In the genomic region with DNA sequence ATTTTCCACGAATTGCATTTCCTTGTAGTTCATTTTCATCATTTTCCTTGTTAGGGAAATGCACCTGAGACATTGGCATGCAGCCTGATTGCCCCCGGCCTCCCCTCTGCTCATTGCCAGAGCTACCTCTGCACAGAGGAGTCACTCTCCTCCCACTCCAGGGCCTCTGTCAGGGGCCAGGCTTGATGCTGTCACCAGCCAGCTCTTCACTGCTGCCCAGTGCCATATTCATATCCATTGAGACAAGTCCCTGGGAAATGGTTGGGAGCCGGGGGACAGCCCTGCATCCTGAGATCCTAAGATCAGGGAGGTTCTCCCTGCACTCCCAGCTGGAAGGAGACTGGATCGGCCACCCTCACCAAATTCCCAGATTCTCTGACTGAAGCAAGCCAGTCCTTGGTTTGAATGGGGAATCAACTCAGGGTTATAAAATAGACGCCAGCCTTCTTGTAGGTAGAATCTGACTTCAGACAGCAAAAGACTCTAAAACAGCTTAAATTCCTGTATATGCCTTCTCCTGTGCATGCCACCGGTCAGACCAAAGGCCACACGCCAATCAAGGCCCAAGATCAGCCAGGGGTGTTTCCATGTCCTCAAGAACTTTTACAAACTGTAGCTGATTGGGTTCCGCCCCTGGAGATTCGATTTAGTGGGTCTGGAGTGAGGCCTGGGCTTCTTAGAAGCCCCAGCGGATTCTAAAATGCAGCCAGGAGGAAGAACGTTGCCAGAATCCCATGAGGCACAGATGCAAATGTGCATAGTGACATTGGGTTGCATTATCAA, we compare ENCODE assay signal across 24 cellular contexts.
"Had no signal": no experiment of that assay in that cellular context is flagged by ENCODE, and none has a peak within 500 bp of the region (broad histone marks: within the 10 kb centered on the region; RNA-seq: fewer than 3 reads in every experiment).

No MANE protein-coding gene starts in this region.

- H3K27ac ChIP-seq: SK-N-MC, VCaP had no signal

- H3K27ac Mint-ChIP-seq: activated CD4-positive, alpha-beta memory T cell treated with anti-CD3 and anti-CD28 coated beads for 36 hours; activated CD4-positive, alpha-beta T cell treated with anti-CD3 and anti-CD28 coated beads, Interleukin-2, amount 10 ng/mL, durations not matched to agents 7 days and 5 days; activated naive CD4-positive, alpha-beta T cell treated with anti-CD3 and anti-CD28 coated beads for 36 hours; activated naive CD8-positive, alpha-beta T cell; T-cell had no signal

- H3K36me3 Mint-ChIP-seq: activated CD4-positive, alpha-beta memory T cell treated with anti-CD3 and anti-CD28 coated beads for 36 hours; activated naive CD8-positive, alpha-beta T cell; brain had no signal

- H3K27me3 Mint-ChIP-seq: activated CD4-positive, alpha-beta memory T cell treated with anti-CD3 and anti-CD28 coated beads for 36 hours; activated CD4-positive, alpha-beta T cell treated with anti-CD3 and anti-CD28 coated beads, Interleukin-2, amount 10 ng/mL, durations not matched to agents 7 days and 5 days; activated naive CD8-positive, alpha-beta T cell; T-cell had no signal

- DNase-seq: activated CD4-positive, alpha-beta memory T cell treated with anti-CD3 and anti-CD28 coated beads for 36 hours; activated CD4-positive, alpha-beta T cell treated with anti-CD3 and anti-CD28 coated beads, Interleukin-2, amount 10 ng/mL, durations not matched to agents 7 days and 5 days; activated CD4-positive, CD25-positive, alpha-beta regulatory T cell; activated CD8-positive, alpha-beta memory T cell treated with anti-CD3 and anti-CD28 coated beads for 24 hours; activated gamma-delta T cell; activated naive CD4-positive, alpha-beta T cell treated with anti-CD3 and anti-CD28 coated beads for 36 hours; activated T-cell treated with anti-CD3 and anti-CD28 coated beads, Interleukin-2, amount 50 U/mL, for 4 hours; amygdala; NCI-H1092; NCI-H1417; NCI-H1930; NCI-H2171; NCI-H2227 treated with DMSO at 0.1 percent for 48 hours; NCI-H446 treated with DMSO at 0.1 percent for 48 hours; NCI-H526; NCI-H82; SIG-M5; T-cell; T1000 had no signal

- H3K4me3 Mint-ChIP-seq: activated CD4-positive, alpha-beta memory T cell treated with anti-CD3 and anti-CD28 coated beads for 36 hours; activated CD4-positive, alpha-beta T cell treated with anti-CD3 and anti-CD28 coated beads, Interleukin-2, amount 10 ng/mL, durations not matched to agents 7 days and 5 days; activated naive CD4-positive, alpha-beta T cell treated with anti-CD3 and anti-CD28 coated beads for 36 hours; activated naive CD8-positive, alpha-beta T cell; activated T-cell treated with anti-CD3 and anti-CD28 coated beads, Interleukin-2, amount 50 U/mL, for 4 hours; brain; central memory CD8-positive, alpha-beta T cell; T-cell had no signal

- H3K4me3 ChIP-seq: SK-N-MC had no signal

- ATAC-seq: activated T-cell treated with anti-CD3 and anti-CD28 coated beads, Interleukin-2, amount 50 U/mL, for 4 hours; T-cell had no signal

- H3K9me3 Mint-ChIP-seq: activated CD4-positive, alpha-beta memory T cell treated with anti-CD3 and anti-CD28 coated beads for 36 hours; activated CD4-positive, alpha-beta T cell treated with anti-CD3 and anti-CD28 coated beads, Interleukin-2, amount 10 ng/mL, durations not matched to agents 7 days and 5 days; activated naive CD4-positive, alpha-beta T cell treated with anti-CD3 and anti-CD28 coated beads for 36 hours; activated T-cell treated with anti-CD3 and anti-CD28 coated beads, Interleukin-2, amount 50 U/mL, for 4 hours; brain; central memory CD8-positive, alpha-beta T cell; T-cell had no signal
